19 cellular contexts compared by ENCODE assay signal in genomic region chr5:89697581-89697980, GRCh38.
DNase-seq lines count a peak whose midpoint lies in the region; ATAC-seq and TF ChIP-seq lines count a peak whose summit lies in the region.
"Had no signal": no experiment of that assay in that cellular context is flagged by ENCODE, and none has a peak within 500 bp of the region (broad histone marks: within the 10 kb centered on the region; RNA-seq: fewer than 3 reads in every experiment).

No MANE protein-coding gene starts in this region.

- no peak overlapping the region for H3K27ac ChIP-seq in ACC112 (ENCODE audit: low read depth, low read length)
- no peak overlapping the region for H3K27ac ChIP-seq in foreskin keratinocyte
- H3K27ac ChIP-seq: BLaER1, PC-9 had no signal

- H2AFZ ChIP-seq in ACC112 (ENCODE audit: low read length, unreplicated experiment), result peak overlapping the region; percentile 40

- H3K27me3 ChIP-seq in ACC112 (ENCODE audit: insufficient read depth, low read length) (no peaks in the 10 kb centered on the region), foreskin keratinocyte (no peaks in the 10 kb centered on the region), BE2C (peaks cover 5% of the 10 kb centered on the region; the same call in 1 of the 2 replicates)
- H3K27me3 ChIP-seq: BLaER1 had no signal

- no peaks in the 10 kb centered on the region for H3K36me3 ChIP-seq in ACC112 (ENCODE audit: insufficient read depth, low read length)
- no peaks in the 10 kb centered on the region for H3K36me3 ChIP-seq in BE2C
- H3K36me3 ChIP-seq: BLaER1 had no signal

- H3K4me3 ChIP-seq in ACC112 (ENCODE audit: low read depth, low read length) (no peak overlapping the region), epithelial cell of proximal tubule (ENCODE audit: low read depth, low read length) (no peak overlapping the region), BE2C (ENCODE audit: low read depth, low read length) (no peak overlapping the region)
- H3K4me3 ChIP-seq: BLaER1, PC-9 had no signal

- peaks cover 7% of the 10 kb centered on the region for H3K4me1 ChIP-seq in ACC112 (ENCODE audit: control insufficient read depth, insufficient read depth, low read length, unreplicated experiment)
- no peaks in the 10 kb centered on the region for H3K4me1 ChIP-seq in foreskin keratinocyte
- no peaks in the 10 kb centered on the region for H3K4me1 ChIP-seq in BE2C
- H3K4me1 ChIP-seq: BLaER1 had no signal

- peak; percentile 69 for DNase-seq in NCI-H2029 (lab: John Stamatoyannopoulos, UW)
- DNase-seq in NCI-H774 (lab: John Stamatoyannopoulos, UW), result peak; percentile 50
- peak; percentile 3 for DNase-seq in epithelial cell of proximal tubule (ENCODE audit: low read depth)
- DNase-seq in left lobe of liver (ENCODE audit: low spot score), result no peak
- no peak for DNase-seq in foreskin keratinocyte
- no peak for DNase-seq in BE2C
- DNase-seq: 8988T; CD8-positive, alpha-beta T cell; GOT3; Kasumi-1; MM.1S; NCI-H1105 treated with DMSO at 0.1 percent for 48 hours; NCI-H187; NCI-H526; PC-9; SW 1271 had no signal

- no peaks in the 10 kb centered on the region for H3K79me2 ChIP-seq in ACC112 (ENCODE audit: control insufficient read depth, insufficient read depth, low read length, unreplicated experiment)

- H3K9me3 ChIP-seq in BE2C, result no peaks in the 10 kb centered on the region
- H3K9me3 ChIP-seq: BLaER1 had no signal

- no peak for ATAC-seq in HG02678 (IDR thresholded peaks at IDR 0.05; ENCODE audit: unreplicated experiment)
- no peak for ATAC-seq in left lobe of liver
- no peak for ATAC-seq in foreskin keratinocyte
- ATAC-seq: CD8-positive, alpha-beta T cell had no signal

- TF ChIP-seq CTCF in epithelial cell of proximal tubule (conservative IDR thresholded peaks at IDR 0.05; ENCODE audit: low read depth, low read length) (no peak), foreskin keratinocyte (conservative IDR thresholded peaks at IDR 0.05) (no peak), BE2C (IDR thresholded peaks at IDR 0.05; ENCODE audit: low read depth, low read length) (no peak)

Comparison
In these comparisons a context has a peak if more than half of its experiments do, and no peak if none do; other contexts are left out.
1. DNase-seq: peak in NCI-H2029 (single experiment), NCI-H774 (single experiment) and epithelial cell of proximal tubule (single experiment); none in left lobe of liver (single experiment), foreskin keratinocyte (0 of 2) and BE2C (single experiment).